Comparison of ENCODE assay signal across 1 cellular context in genomic region chr11:2869561-2870427, GRCh38.
A peak's percentile ranks its signal among the peaks of the same experiment; 100 is the strongest.
TF ChIP-seq lines count a peak whose summit lies in the region.

No MANE protein-coding gene starts in this region.

TF ChIP-seq in H1, 55 proteins besides CTCF, POLR2A, EP300 and RAD21:
- TF ChIP-seq SP2 (IDR thresholded peaks at IDR 0.05; ENCODE audit: low read length) (no peak), RNF2 (IDR thresholded peaks at IDR 0.05; ENCODE audit: borderline replicate concordance, low read depth, low read length, missing control alignments, poor library complexity, severe bottlenecking) (peak; percentile 10), GTF2F1 (IDR thresholded peaks at IDR 0.05; ENCODE audit: borderline replicate concordance, low read depth, low read length) (no peak), SIX5 (IDR thresholded peaks at IDR 0.05; ENCODE audit: low read depth, low read length) (no peak), SIRT6 (IDR thresholded peaks at IDR 0.05; ENCODE audit: low read length) (no peak), SUZ12 (IDR thresholded peaks at IDR 0.05; ENCODE audit: low read length) (peak; percentile 88), EZH2 (IDR thresholded peaks at IDR 0.05; ENCODE audit: low read depth, low read length, severe bottlenecking) (peak; percentile 66), E2F6 (IDR thresholded peaks at IDR 0.05) (peak; percentile 28; the same call in 1 of the 2 replicates), GABPA (IDR thresholded peaks at IDR 0.05; ENCODE audit: borderline replicate concordance, insufficient read depth, low read length) (peak; percentile 73; the same call in 1 of the 2 replicates), SIN3A (conservative IDR thresholded peaks at IDR 0.05 in 1 of 2, IDR thresholded peaks at IDR 0.05 in 1 of 2; ENCODE audit: low read depth in 1 of 2, low read length in 2 of 2) (no peak)
- TF ChIP-seq, protein P1, sequence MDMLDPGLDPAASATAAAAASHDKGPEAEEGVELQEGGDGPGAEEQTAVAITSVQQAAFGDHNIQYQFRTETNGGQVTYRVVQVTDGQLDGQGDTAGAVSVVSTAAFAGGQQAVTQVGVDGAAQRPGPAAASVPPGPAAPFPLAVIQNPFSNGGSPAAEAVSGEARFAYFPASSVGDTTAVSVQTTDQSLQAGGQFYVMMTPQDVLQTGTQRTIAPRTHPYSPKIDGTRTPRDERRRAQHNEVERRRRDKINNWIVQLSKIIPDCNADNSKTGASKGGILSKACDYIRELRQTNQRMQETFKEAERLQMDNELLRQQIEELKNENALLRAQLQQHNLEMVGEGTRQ (IDR thresholded peaks at IDR 0.05; ENCODE audit: low read length), result no peak
